ENCODE assay signal across 1 cellular context in genomic region chrX:107674480-107675364, GRCh38.
A peak's percentile ranks its signal among the peaks of the same experiment; 100 is the strongest.
TF ChIP-seq lines count a peak whose summit lies in the region.

No MANE protein-coding gene starts in this region.

TF ChIP-seq in K562, 482 proteins besides CTCF, POLR2A, EP300 and RAD21 (continued from another document and continues in another):
- TF ChIP-seq, protein P1, sequence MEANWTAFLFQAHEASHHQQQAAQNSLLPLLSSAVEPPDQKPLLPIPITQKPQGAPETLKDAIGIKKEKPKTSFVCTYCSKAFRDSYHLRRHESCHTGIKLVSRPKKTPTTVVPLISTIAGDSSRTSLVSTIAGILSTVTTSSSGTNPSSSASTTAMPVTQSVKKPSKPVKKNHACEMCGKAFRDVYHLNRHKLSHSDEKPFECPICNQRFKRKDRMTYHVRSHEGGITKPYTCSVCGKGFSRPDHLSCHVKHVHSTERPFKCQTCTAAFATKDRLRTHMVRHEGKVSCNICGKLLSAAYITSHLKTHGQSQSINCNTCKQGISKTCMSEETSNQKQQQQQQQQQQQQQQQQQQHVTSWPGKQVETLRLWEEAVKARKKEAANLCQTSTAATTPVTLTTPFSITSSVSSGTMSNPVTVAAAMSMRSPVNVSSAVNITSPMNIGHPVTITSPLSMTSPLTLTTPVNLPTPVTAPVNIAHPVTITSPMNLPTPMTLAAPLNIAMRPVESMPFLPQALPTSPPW (CRISPR knock-in tag; IDR thresholded peaks at IDR 0.05), result peak; percentile 67
- TF ChIP-seq SAFB (IDR thresholded peaks at IDR 0.05; ENCODE audit: borderline replicate concordance, low read depth, low read length) (no peak), SRF (CRISPR knock-in tag; IDR thresholded peaks at IDR 0.05) (peak in 1 of 2 experiments; percentile 71; a peak in 1 of 4 replicates), ZNF316 (IDR thresholded peaks at IDR 0.05) (no peak), BCOR (IDR thresholded peaks at IDR 0.05) (peak; percentile 97), TAL1 (IDR thresholded peaks at IDR 0.05) (no peak), CBFA2T3 (IDR thresholded peaks at IDR 0.05) (no peak), HLTF (IDR thresholded peaks at IDR 0.05) (no peak), ZBTB9 (CRISPR knock-in tag; IDR thresholded peaks at IDR 0.05) (no peak), ZNF586 (CRISPR knock-in tag; conservative IDR thresholded peaks at IDR 0.05) (no peak), POLR3G (IDR thresholded peaks at IDR 0.05; ENCODE audit: extremely low read depth, insufficient read length, insufficient replicate concordance) (no peak), CBX1 (IDR thresholded peaks at IDR 0.05; ENCODE audit: low read depth) (0 out of 2 replicates have a peak, but pooled peaks have one; percentile 51), E2F8 (IDR thresholded peaks at IDR 0.05; ENCODE audit: low read depth, partially characterized antibody) (no peak), SMAD2 (IDR thresholded peaks at IDR 0.05; ENCODE audit: low read depth, low read length) (no peak), IRF2 (CRISPR knock-in tag; IDR thresholded peaks at IDR 0.05) (no peak), SUPT5H (IDR thresholded peaks at IDR 0.05) (no peak), SETDB1 (IDR thresholded peaks at IDR 0.05; ENCODE audit: low read length) (no peak), EZH2 (IDR thresholded peaks at IDR 0.05; ENCODE audit: borderline replicate concordance, low read depth, low read length) (no peak), ZBTB49 (CRISPR knock-in tag; IDR thresholded peaks at IDR 0.05; ENCODE audit: borderline replicate concordance) (no peak), KDM4B (IDR thresholded peaks at IDR 0.05; ENCODE audit: borderline replicate concordance in 2 of 2, low read depth in 1 of 2) (no peak), SIRT6 (IDR thresholded peaks at IDR 0.05; ENCODE audit: low read depth, low read length) (no peak), TBL1XR1 (IDR thresholded peaks at IDR 0.05; ENCODE audit: low read length in 2 of 2) (no peak), HOMEZ (CRISPR knock-in tag; IDR thresholded peaks at IDR 0.05) (no peak), BACH1 (tag; IDR thresholded peaks at IDR 0.05) (no peak), NR2C1 (IDR thresholded peaks at IDR 0.05) (no peak), NR2C1 (tag; IDR thresholded peaks at IDR 0.05) (no peak), MNT (conservative IDR thresholded peaks at IDR 0.05) (peak in 1 of 2 experiments; percentile 20; a peak in 1 of 4 replicates), NBN (IDR thresholded peaks at IDR 0.05; ENCODE audit: low read depth) (no peak), ZNF449 (CRISPR knock-in tag; IDR thresholded peaks at IDR 0.05) (no peak), RCOR1 (IDR thresholded peaks at IDR 0.05; ENCODE audit: borderline replicate concordance in 1 of 2, low read depth in 2 of 2, low read length in 2 of 2) (peak in 1 of 2 experiments; percentile 73; a peak in 2 of 4 replicates), HDAC2 (IDR thresholded peaks at IDR 0.05) (peak; percentile 82), CEBPG (CRISPR knock-in tag; IDR thresholded peaks at IDR 0.05) (no peak), CEBPG (tag; conservative IDR thresholded peaks at IDR 0.05 in 1 of 2, IDR thresholded peaks at IDR 0.05 in 1 of 2) (no peak), CREBBP (IDR thresholded peaks at IDR 0.05; ENCODE audit: low read depth, low read length) (no peak), ZFP36 (IDR thresholded peaks at IDR 0.05; ENCODE audit: low read depth, low read length, partially characterized antibody) (peak; percentile 82), RAD51 (IDR thresholded peaks at IDR 0.05; ENCODE audit: borderline replicate concordance, low read depth) (no peak), NFYB (IDR thresholded peaks at IDR 0.05; ENCODE audit: extremely low read depth, insufficient read length) (no peak), STAT5B (CRISPR knock-in tag; IDR thresholded peaks at IDR 0.05) (no peak), KAT8 (IDR thresholded peaks at IDR 0.05; ENCODE audit: low read depth) (no peak), MEIS2 (IDR thresholded peaks at IDR 0.05; ENCODE audit: partially characterized antibody) (peak; percentile 2), OTX1 (CRISPR knock-in tag; IDR thresholded peaks at IDR 0.05) (no peak), PCBP2 (IDR thresholded peaks at IDR 0.05; ENCODE audit: low read depth, low read length, poor library complexity, severe bottlenecking) (no peak), CHAMP1 (IDR thresholded peaks at IDR 0.05) (no peak)
- TF ChIP-seq, protein P2, sequence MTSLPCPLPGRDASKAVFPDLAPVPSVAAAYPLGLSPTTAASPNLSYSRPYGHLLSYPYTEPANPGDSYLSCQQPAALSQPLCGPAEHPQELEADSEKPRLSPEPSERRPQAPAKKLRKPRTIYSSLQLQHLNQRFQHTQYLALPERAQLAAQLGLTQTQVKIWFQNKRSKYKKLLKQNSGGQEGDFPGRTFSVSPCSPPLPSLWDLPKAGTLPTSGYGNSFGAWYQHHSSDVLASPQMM (CRISPR knock-in tag; IDR thresholded peaks at IDR 0.05), result no peak
- TF ChIP-seq, protein P3, sequence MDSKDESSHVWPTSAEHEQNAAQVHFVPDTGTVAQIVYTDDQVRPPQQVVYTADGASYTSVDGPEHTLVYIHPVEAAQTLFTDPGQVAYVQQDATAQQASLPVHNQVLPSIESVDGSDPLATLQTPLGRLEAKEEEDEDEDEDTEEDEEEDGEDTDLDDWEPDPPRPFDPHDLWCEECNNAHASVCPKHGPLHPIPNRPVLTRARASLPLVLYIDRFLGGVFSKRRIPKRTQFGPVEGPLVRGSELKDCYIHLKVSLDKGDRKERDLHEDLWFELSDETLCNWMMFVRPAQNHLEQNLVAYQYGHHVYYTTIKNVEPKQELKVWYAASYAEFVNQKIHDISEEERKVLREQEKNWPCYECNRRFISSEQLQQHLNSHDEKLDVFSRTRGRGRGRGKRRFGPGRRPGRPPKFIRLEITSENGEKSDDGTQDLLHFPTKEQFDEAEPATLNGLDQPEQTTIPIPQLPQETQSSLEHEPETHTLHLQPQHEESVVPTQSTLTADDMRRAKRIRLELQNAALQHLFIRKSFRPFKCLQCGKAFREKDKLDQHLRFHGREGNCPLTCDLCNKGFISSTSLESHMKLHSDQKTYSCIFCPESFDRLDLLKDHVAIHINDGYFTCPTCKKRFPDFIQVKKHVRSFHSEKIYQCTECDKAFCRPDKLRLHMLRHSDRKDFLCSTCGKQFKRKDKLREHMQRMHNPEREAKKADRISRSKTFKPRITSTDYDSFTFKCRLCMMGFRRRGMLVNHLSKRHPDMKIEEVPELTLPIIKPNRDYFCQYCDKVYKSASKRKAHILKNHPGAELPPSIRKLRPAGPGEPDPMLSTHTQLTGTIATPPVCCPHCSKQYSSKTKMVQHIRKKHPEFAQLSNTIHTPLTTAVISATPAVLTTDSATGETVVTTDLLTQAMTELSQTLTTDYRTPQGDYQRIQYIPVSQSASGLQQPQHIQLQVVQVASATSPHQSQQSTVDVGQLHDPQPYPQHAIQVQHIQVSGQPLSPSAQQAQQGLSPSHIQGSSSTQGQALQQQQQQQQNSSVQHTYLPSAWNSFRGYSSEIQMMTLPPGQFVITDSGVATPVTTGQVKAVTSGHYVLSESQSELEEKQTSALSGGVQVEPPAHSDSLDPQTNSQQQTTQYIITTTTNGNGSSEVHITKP (IDR thresholded peaks at IDR 0.05; ENCODE audit: partially characterized antibody), result peak; percentile 29
